Comparison of ENCODE assay signal across 15 cellular contexts in the genomic region with DNA sequence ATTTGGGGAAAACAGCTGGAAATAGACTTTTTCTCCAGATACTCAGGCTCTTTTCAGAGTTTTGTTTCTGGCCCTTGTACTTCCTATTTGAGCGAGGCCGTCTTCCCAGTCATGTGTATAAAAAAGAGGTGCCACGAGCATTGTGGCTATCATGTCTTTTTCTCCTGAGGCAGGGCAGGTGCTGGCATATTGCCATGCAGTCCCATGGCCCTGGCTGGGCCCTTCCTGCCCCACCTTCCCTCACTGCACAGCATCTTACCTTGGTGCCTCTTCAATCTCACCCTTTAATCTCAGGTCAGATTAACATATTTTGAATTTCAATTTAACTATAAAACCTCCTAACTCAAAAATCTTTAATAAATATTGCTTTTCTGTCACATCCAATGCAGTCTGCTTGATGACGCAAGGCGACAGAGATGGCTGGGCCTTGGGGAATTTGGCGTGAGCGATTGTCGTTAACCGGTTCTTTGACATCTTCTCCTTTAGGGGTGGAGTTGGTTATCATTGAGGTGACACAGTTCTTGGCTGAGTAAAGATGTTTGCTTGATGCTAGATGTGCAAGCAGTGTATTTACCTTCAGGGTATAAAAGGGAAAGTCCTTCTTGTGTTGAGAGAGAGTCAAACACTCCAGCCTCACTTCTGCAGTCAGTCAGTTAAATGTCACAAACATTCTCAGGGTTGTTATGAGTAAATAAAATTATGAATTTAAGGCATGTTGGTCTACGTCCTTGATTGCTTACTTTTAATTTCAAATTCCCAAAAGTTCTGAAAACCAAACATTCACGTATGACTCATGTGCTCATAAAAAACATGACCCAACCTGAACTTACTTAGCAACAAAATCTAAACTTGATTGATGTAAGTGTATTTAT.
DNase-seq lines count a peak whose midpoint lies in the region; ATAC-seq and TF ChIP-seq lines count a peak whose summit lies in the region.
"Had no signal": no experiment of that assay in that cellular context is flagged by ENCODE, and none has a peak within 500 bp of the region (broad histone marks: within the 10 kb centered on the region; RNA-seq: fewer than 3 reads in every experiment).

No MANE protein-coding gene starts in this region.

- H3K27ac ChIP-seq in 22Rv1: peak overlapping the region; percentile 69
- no peak overlapping the region for H3K27ac ChIP-seq in left lung
- H3K27ac ChIP-seq: KMS-11 had no signal

- CTCF ChIA-PET in MCF 10A (lab: Yijun Ruan, JAX): interaction anchor here (0.6 kb wide), 1 partner anchor 550 kb away, joined by 3 read pairs; no protein-coding TSS in a partner anchor

- H3K36me3 ChIP-seq in left lung: no peaks in the 10 kb centered on the region

- H3K36me3 Mint-ChIP-seq in MCF 10A (ENCODE audit: insufficient read depth, unreplicated experiment): no peaks in the 10 kb centered on the region
- H3K36me3 Mint-ChIP-seq: activated naive CD4-positive, alpha-beta T cell treated with anti-CD3 and anti-CD28 coated beads, Interleukin-2, amount 10 ng/mL, durations not matched to agents 7 days and 5 days had no signal

- no peak for TF ChIP-seq CTCF in 22Rv1 (IDR thresholded peaks at IDR 0.05)
- TF ChIP-seq CTCF in MCF 10A (IDR thresholded peaks at IDR 0.05; ENCODE audit: unreplicated experiment): no peak
- no peak for TF ChIP-seq CTCF in left lung (IDR thresholded peaks at IDR 0.05)

- H3K4me3 ChIP-seq in left lung: no peak overlapping the region
- H3K4me3 ChIP-seq: GM12878 had no signal

- no peaks in the 10 kb centered on the region for H3K27me3 ChIP-seq in left lung

- POLR2A ChIA-PET in MCF 10A (lab: Yijun Ruan, JAX): interaction anchor here (0.7 kb wide), 1 partner anchor 10 kb away, joined by 3 read pairs; no protein-coding TSS in a partner anchor

- H3K9me3 ChIP-seq in left lung: no peaks in the 10 kb centered on the region

- H3K9me3 Mint-ChIP-seq in MCF 10A (ENCODE audit: unreplicated experiment): no peaks in the 10 kb centered on the region
- H3K9me3 Mint-ChIP-seq: activated naive CD4-positive, alpha-beta T cell treated with anti-CD3 and anti-CD28 coated beads, Interleukin-2, amount 10 ng/mL, durations not matched to agents 7 days and 5 days had no signal

- peaks cover 37% of the 10 kb centered on the region for H3K4me1 Mint-ChIP-seq in MCF 10A (ENCODE audit: insufficient read depth, unreplicated experiment)

- no peaks in the 10 kb centered on the region for H3K27me3 Mint-ChIP-seq in MCF 10A (ENCODE audit: insufficient read depth, unreplicated experiment)
- H3K27me3 Mint-ChIP-seq: activated naive CD4-positive, alpha-beta T cell treated with anti-CD3 and anti-CD28 coated beads, Interleukin-2, amount 10 ng/mL, durations not matched to agents 7 days and 5 days had no signal

- BruUV-seq in MCF 10A (replicated peaks; lab: Mats Ljungman, UMichigan): no TSS peak

- peak overlapping the region; percentile 83 for H3K27ac Mint-ChIP-seq in MCF 10A (ENCODE audit: low read depth, unreplicated experiment)
- H3K27ac Mint-ChIP-seq: activated naive CD4-positive, alpha-beta T cell treated with anti-CD3 and anti-CD28 coated beads, Interleukin-2, amount 10 ng/mL, durations not matched to agents 7 days and 5 days had no signal

- ATAC-seq in left lung (peak; percentile 78), left ventricle myocardium superior (no peak)
- ATAC-seq: GM12878 had no signal

- DNase-seq in HT1080 (ENCODE audit: low read depth) (peak; percentile 25), MCF 10A (ENCODE audit: unreplicated experiment) (peak; percentile 65), left lung (peak in 1 of 2 donors; percentile 40), posterior cingulate gyrus (no peak), AG08395 (ENCODE audit: low spot score) (no peak), left ventricle myocardium superior (no peak), T-helper 9 cell (no peak)
- DNase-seq: activated naive CD4-positive, alpha-beta T cell treated with anti-CD3 and anti-CD28 coated beads, Interleukin-2, amount 10 ng/mL, durations not matched to agents 7 days and 5 days; DMS79 treated with DMSO at 0.1 percent for 48 hours; NCI-H1930; NK-92 treated with Interleukin-12 subunit alpha and Interleukin-12 subunit beta, amount 100 ng/mL, for 24 hours; stimulated activated CD8-positive, alpha-beta memory T cell treated with anti-CD3 and anti-CD28 coated beads, Interleukin-4, amount 100 ng/mL, for 48 hours had no signal

- peak overlapping the region; percentile 26 for H3K4me3 Mint-ChIP-seq in MCF 10A (ENCODE audit: unreplicated experiment)
- H3K4me3 Mint-ChIP-seq: activated naive CD4-positive, alpha-beta T cell treated with anti-CD3 and anti-CD28 coated beads, Interleukin-2, amount 10 ng/mL, durations not matched to agents 7 days and 5 days had no signal

- H3K4me1 ChIP-seq in left lung: peaks cover 6 to 22% of the 10 kb centered on the region in 2 donors

- intact Hi-C loops in MCF 10A (cut with micrococcal nuclease) (loop anchor here (5.0 kb wide), 4 partner anchors 228 to 863 kb away; no protein-coding TSS in a partner anchor), left lung (cut with DNase I) (no loop called here), posterior cingulate gyrus (cut with DNase I) (no loop called here), left ventricle myocardium superior (cut with micrococcal nuclease) (no loop called here)

Comparison
In these comparisons a context has a peak if more than half of its experiments do, and no peak if none do; other contexts are left out.
1. DNase-seq: peak in HT1080 (single experiment) and MCF 10A (single experiment); none in posterior cingulate gyrus (0 of 10), AG08395 (single experiment), left ventricle myocardium superior (single experiment) and T-helper 9 cell (single experiment).